Comparison of ENCODE assay signal across 1 cellular context in the genomic region with DNA sequence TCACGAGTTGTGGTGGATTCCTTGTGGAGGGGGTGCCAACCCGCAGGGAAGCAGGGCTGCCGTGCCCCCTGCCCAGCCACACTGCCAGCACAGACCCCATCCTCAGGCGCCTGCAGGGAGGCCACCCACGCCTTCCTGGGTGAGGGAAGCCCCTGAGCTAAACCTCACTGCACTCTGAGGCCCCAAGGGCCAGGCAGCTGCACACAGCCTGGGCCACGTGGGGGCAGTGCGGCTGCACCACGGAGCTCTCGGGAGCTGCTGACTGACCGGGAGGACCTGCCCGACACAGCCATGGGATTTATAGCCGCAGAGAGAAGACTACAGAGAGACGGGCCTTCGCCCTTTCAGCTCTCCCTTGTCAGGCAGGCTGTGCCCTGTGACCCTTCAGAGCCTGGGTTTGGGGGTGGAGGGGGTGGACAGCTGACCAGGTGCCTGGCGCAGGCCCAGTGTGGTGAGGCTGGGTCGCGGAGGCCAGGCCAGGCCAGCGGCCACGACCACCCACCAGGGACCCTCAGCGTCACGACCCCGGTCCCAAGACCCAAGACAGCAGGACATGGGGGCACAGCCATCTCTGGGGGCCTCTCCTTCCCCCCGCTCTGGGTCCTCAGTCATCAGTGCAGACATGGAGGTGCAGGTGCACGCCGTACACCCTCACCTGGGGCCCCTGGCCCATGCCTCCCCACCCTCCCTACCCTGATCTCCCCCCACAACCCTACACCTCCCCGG.
TF ChIP-seq lines count a peak whose summit lies in the region.

No MANE protein-coding gene starts in this region.

TF ChIP-seq in HepG2, 621 proteins besides CTCF, POLR2A, EP300 and RAD21 (continued from another document and continues in another):
- TF ChIP-seq, protein P1, sequence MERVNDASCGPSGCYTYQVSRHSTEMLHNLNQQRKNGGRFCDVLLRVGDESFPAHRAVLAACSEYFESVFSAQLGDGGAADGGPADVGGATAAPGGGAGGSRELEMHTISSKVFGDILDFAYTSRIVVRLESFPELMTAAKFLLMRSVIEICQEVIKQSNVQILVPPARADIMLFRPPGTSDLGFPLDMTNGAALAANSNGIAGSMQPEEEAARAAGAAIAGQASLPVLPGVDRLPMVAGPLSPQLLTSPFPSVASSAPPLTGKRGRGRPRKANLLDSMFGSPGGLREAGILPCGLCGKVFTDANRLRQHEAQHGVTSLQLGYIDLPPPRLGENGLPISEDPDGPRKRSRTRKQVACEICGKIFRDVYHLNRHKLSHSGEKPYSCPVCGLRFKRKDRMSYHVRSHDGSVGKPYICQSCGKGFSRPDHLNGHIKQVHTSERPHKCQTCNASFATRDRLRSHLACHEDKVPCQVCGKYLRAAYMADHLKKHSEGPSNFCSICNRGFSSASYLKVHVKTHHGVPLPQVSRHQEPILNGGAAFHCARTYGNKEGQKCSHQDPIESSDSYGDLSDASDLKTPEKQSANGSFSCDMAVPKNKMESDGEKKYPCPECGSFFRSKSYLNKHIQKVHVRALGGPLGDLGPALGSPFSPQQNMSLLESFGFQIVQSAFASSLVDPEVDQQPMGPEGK (CRISPR knock-in tag; IDR thresholded peaks at IDR 0.05): 0 out of 2 replicates have a peak, but pooled peaks have one; percentile 7
- no peak for TF ChIP-seq RBAK (CRISPR knock-in tag; IDR thresholded peaks at IDR 0.05)
- no peak for TF ChIP-seq SALL2 (CRISPR knock-in tag; IDR thresholded peaks at IDR 0.05)
- 0 out of 2 replicates have a peak, but pooled peaks have one; percentile 34 for TF ChIP-seq EEA1 (CRISPR knock-in tag; IDR thresholded peaks at IDR 0.05; ENCODE audit: borderline replicate concordance)
- no peak for TF ChIP-seq CCDC6 (CRISPR knock-in tag; IDR thresholded peaks at IDR 0.05)
- TF ChIP-seq SPEN (CRISPR knock-in tag; IDR thresholded peaks at IDR 0.05; ENCODE audit: low read depth): 0 out of 2 replicates have a peak, but pooled peaks have one; percentile 35
- no peak for TF ChIP-seq KLF6 (CRISPR knock-in tag; IDR thresholded peaks at IDR 0.05)
- TF ChIP-seq AGO1 (IDR thresholded peaks at IDR 0.05; ENCODE audit: low read depth, low read length, poor library complexity, severe bottlenecking): peak; percentile 42
- TF ChIP-seq, protein P2, sequence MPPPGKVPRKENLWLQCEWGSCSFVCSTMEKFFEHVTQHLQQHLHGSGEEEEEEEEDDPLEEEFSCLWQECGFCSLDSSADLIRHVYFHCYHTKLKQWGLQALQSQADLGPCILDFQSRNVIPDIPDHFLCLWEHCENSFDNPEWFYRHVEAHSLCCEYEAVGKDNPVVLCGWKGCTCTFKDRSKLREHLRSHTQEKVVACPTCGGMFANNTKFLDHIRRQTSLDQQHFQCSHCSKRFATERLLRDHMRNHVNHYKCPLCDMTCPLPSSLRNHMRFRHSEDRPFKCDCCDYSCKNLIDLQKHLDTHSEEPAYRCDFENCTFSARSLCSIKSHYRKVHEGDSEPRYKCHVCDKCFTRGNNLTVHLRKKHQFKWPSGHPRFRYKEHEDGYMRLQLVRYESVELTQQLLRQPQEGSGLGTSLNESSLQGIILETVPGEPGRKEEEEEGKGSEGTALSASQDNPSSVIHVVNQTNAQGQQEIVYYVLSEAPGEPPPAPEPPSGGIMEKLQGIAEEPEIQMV (CRISPR knock-in tag; IDR thresholded peaks at IDR 0.05; ENCODE audit: low read depth): no peak
- no peak for TF ChIP-seq TMF1 (CRISPR knock-in tag; IDR thresholded peaks at IDR 0.05; ENCODE audit: low read depth)
- TF ChIP-seq, protein P3, sequence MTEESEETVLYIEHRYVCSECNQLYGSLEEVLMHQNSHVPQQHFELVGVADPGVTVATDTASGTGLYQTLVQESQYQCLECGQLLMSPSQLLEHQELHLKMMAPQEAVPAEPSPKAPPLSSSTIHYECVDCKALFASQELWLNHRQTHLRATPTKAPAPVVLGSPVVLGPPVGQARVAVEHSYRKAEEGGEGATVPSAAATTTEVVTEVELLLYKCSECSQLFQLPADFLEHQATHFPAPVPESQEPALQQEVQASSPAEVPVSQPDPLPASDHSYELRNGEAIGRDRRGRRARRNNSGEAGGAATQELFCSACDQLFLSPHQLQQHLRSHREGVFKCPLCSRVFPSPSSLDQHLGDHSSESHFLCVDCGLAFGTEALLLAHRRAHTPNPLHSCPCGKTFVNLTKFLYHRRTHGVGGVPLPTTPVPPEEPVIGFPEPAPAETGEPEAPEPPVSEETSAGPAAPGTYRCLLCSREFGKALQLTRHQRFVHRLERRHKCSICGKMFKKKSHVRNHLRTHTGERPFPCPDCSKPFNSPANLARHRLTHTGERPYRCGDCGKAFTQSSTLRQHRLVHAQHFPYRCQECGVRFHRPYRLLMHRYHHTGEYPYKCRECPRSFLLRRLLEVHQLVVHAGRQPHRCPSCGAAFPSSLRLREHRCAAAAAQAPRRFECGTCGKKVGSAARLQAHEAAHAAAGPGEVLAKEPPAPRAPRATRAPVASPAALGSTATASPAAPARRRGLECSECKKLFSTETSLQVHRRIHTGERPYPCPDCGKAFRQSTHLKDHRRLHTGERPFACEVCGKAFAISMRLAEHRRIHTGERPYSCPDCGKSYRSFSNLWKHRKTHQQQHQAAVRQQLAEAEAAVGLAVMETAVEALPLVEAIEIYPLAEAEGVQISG (CRISPR knock-in tag; IDR thresholded peaks at IDR 0.05): peak; percentile 31; the same call in 1 of the 2 replicates
- TF ChIP-seq, protein P4, sequence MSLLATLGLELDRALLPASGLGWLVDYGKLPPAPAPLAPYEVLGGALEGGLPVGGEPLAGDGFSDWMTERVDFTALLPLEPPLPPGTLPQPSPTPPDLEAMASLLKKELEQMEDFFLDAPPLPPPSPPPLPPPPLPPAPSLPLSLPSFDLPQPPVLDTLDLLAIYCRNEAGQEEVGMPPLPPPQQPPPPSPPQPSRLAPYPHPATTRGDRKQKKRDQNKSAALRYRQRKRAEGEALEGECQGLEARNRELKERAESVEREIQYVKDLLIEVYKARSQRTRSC (CRISPR knock-in tag; IDR thresholded peaks at IDR 0.05; ENCODE audit: low read depth): no peak
- no peak for TF ChIP-seq ZNF34 (CRISPR knock-in tag; IDR thresholded peaks at IDR 0.05; ENCODE audit: borderline replicate concordance)
- TF ChIP-seq, protein P5, sequence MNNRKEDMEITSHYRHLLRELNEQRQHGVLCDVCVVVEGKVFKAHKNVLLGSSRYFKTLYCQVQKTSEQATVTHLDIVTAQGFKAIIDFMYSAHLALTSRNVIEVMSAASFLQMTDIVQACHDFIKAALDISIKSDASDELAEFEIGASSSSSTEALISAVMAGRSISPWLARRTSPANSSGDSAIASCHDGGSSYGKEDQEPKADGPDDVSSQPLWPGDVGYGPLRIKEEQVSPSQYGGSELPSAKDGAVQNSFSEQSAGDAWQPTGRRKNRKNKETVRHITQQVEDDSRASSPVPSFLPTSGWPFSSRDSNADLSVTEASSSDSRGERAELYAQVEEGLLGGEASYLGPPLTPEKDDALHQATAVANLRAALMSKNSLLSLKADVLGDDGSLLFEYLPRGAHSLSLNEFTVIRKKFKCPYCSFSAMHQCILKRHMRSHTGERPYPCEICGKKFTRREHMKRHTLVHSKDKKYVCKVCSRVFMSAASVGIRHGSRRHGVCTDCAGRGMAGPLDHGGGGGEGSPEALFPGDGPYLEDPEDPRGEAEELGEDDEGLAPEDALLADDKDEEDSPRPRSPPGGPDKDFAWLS (CRISPR knock-in tag; IDR thresholded peaks at IDR 0.05; ENCODE audit: borderline replicate concordance): no peak
- TF ChIP-seq, protein P6, sequence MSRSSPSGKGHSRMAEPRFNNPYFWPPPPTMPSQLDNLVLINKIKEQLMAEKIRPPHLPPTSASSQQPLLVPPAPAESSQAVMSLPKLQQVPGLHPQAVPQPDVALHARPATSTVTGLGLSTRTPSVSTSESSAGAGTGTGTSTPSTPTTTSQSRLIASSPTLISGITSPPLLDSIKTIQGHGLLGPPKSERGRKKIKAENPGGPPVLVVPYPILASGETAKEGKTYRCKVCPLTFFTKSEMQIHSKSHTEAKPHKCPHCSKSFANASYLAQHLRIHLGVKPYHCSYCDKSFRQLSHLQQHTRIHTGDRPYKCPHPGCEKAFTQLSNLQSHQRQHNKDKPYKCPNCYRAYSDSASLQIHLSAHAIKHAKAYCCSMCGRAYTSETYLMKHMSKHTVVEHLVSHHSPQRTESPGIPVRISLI (CRISPR knock-in tag; IDR thresholded peaks at IDR 0.05; ENCODE audit: borderline replicate concordance): no peak
- TF ChIP-seq, protein P7, sequence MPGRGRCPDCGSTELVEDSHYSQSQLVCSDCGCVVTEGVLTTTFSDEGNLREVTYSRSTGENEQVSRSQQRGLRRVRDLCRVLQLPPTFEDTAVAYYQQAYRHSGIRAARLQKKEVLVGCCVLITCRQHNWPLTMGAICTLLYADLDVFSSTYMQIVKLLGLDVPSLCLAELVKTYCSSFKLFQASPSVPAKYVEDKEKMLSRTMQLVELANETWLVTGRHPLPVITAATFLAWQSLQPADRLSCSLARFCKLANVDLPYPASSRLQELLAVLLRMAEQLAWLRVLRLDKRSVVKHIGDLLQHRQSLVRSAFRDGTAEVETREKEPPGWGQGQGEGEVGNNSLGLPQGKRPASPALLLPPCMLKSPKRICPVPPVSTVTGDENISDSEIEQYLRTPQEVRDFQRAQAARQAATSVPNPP (CRISPR knock-in tag; IDR thresholded peaks at IDR 0.05): no peak
- peak; percentile 79; the same call in 1 of the 2 replicates for TF ChIP-seq AKAP8 (CRISPR knock-in tag; IDR thresholded peaks at IDR 0.05)
- no peak for TF ChIP-seq ZNF550 (CRISPR knock-in tag; IDR thresholded peaks at IDR 0.05; ENCODE audit: borderline replicate concordance)
- TF ChIP-seq ZNF143 (CRISPR knock-in tag; IDR thresholded peaks at IDR 0.05): no peak
- no peak for TF ChIP-seq SMARCE1 (IDR thresholded peaks at IDR 0.05; ENCODE audit: borderline replicate concordance)
- no peak for TF ChIP-seq RFX5 (IDR thresholded peaks at IDR 0.05; ENCODE audit: low read depth, low read length)
- TF ChIP-seq ZNF839 (CRISPR knock-in tag; IDR thresholded peaks at IDR 0.05; ENCODE audit: borderline replicate concordance): no peak
- TF ChIP-seq KLF11 (CRISPR knock-in tag; IDR thresholded peaks at IDR 0.05): no peak
- TF ChIP-seq, protein P8, sequence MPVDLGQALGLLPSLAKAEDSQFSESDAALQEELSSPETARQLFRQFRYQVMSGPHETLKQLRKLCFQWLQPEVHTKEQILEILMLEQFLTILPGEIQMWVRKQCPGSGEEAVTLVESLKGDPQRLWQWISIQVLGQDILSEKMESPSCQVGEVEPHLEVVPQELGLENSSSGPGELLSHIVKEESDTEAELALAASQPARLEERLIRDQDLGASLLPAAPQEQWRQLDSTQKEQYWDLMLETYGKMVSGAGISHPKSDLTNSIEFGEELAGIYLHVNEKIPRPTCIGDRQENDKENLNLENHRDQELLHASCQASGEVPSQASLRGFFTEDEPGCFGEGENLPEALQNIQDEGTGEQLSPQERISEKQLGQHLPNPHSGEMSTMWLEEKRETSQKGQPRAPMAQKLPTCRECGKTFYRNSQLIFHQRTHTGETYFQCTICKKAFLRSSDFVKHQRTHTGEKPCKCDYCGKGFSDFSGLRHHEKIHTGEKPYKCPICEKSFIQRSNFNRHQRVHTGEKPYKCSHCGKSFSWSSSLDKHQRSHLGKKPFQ (CRISPR knock-in tag; IDR thresholded peaks at IDR 0.05; ENCODE audit: insufficient replicate concordance): no peak
- TF ChIP-seq ZNF788 (CRISPR knock-in tag; IDR thresholded peaks at IDR 0.05; ENCODE audit: borderline replicate concordance): no peak
- peak; percentile 89 for TF ChIP-seq AGO2 (optimal IDR thresholded peaks at IDR 0.05; ENCODE audit: low read depth, low read length)
- no peak for TF ChIP-seq ZNF713 (CRISPR knock-in tag; IDR thresholded peaks at IDR 0.05)
- TF ChIP-seq, protein P9, sequence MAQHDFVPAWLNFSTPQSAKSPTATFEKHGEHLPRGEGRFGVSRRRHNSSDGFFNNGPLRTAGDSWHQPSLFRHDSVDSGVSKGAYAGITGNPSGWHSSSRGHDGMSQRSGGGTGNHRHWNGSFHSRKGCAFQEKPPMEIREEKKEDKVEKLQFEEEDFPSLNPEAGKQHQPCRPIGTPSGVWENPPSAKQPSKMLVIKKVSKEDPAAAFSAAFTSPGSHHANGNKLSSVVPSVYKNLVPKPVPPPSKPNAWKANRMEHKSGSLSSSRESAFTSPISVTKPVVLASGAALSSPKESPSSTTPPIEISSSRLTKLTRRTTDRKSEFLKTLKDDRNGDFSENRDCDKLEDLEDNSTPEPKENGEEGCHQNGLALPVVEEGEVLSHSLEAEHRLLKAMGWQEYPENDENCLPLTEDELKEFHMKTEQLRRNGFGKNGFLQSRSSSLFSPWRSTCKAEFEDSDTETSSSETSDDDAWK (CRISPR knock-in tag; IDR thresholded peaks at IDR 0.05): no peak
